8 cellular contexts compared by ENCODE assay signal in the genomic region with DNA sequence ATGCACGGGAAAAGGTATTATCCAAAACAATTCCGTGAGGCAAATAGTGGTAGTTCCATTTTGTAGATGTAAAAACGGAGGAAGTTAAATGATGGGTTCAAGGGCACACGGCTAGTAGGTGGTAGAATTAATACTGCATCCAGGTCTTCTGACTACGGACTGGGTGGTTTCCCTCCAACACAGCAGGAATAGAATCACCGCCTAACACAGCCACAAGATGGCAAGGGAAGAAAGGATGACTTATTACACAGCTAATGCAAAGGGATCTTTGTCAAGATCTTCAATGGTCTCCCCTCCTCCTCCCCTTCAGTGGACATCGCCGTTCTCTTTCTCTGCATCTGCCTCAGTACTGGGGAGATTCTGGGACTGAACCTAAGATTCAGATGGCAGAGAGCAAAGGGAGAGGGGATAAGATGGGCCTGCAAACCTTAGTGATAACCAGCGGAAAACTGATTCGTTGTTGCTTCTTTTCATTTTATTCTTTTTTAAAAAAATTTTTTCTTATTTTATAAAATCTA. TPM values are rescaled to one million over a fixed set of nuclear protein-coding genes. Genes with fewer than 3 reads are reported as not detected.
A peak's percentile ranks its signal among the peaks of the same experiment; 100 is the strongest.
DNase-seq lines count a peak whose midpoint lies in the region; ATAC-seq and TF ChIP-seq lines count a peak whose summit lies in the region.

No MANE protein-coding gene starts in this region.

- TF ChIP-seq CTCF in HFFc6 (IDR thresholded peaks at IDR 0.05) (no peak), activated B cell treated with CpG ODN at 0.5 μM for 24 hours (IDR thresholded peaks at IDR 0.05) (no peak), fibroblast of pulmonary artery (IDR thresholded peaks at IDR 0.05; ENCODE audit: low read length, missing control alignments) (peak; percentile 4), nephron progenitor cell (IDR thresholded peaks at IDR 0.05) (no peak)

- ATAC-seq in Right ventricle myocardium inferior (peak; percentile 42), activated B cell treated with CpG ODN at 0.5 μM for 24 hours (ENCODE audit: low read depth) (no peak), HG03457 (IDR thresholded peaks at IDR 0.05; ENCODE audit: unreplicated experiment) (no peak)

- H3K36me3 Mint-ChIP-seq in HFFc6 (ENCODE audit: low read depth) (peaks cover 6% of the 10 kb centered on the region; the same call in 1 of the 2 replicates), activated B cell treated with CpG ODN at 0.5 μM for 24 hours (ENCODE audit: low read depth) (peaks cover 27% of the 10 kb centered on the region), nephron progenitor cell (ENCODE audit: low read depth) (peaks cover 21% of the 10 kb centered on the region)

- H3K4me3 Mint-ChIP-seq in HFFc6 (peak overlapping the region; percentile 98), activated B cell treated with CpG ODN at 0.5 μM for 24 hours (peak overlapping the region; percentile 98), nephron progenitor cell (peak overlapping the region; percentile 98)

- peaks cover 39% of the 10 kb centered on the region for H3K4me1 Mint-ChIP-seq in HFFc6 (ENCODE audit: low read depth)
- H3K4me1 Mint-ChIP-seq in activated B cell treated with CpG ODN at 0.5 μM for 24 hours: peaks cover 34% of the 10 kb centered on the region
- peaks cover 45% of the 10 kb centered on the region for H3K4me1 Mint-ChIP-seq in nephron progenitor cell

- no peaks in the 10 kb centered on the region for H3K9me3 Mint-ChIP-seq in HFFc6
- H3K9me3 Mint-ChIP-seq in activated B cell treated with CpG ODN at 0.5 μM for 24 hours: no peaks in the 10 kb centered on the region
- H3K9me3 Mint-ChIP-seq in nephron progenitor cell: no peaks in the 10 kb centered on the region

- no peaks in the 10 kb centered on the region for H3K27me3 Mint-ChIP-seq in HFFc6 (ENCODE audit: insufficient read depth)
- no peaks in the 10 kb centered on the region for H3K27me3 Mint-ChIP-seq in activated B cell treated with CpG ODN at 0.5 μM for 24 hours
- peaks cover 3% of the 10 kb centered on the region for H3K27me3 Mint-ChIP-seq in nephron progenitor cell (ENCODE audit: low read depth, poor library complexity)

- POLR2A ChIA-PET in activated B cell treated with CpG ODN at 0.5 μM for 24 hours (lab: Charles Lee): interaction anchor here (0.9 to 2.2 kb wide), 5 partner anchors 13 to 1245 kb away, joined by 3 to 20 read pairs (median 4); a partner anchor contains a TSS

- CTCF ChIA-PET in activated B cell treated with CpG ODN at 0.5 μM for 24 hours (lab: Charles Lee): interaction anchor here (0.8 kb wide), 1 partner anchor 938 kb away, joined by 4 read pairs; no protein-coding TSS in a partner anchor

- DNase-seq in Right ventricle myocardium inferior (ENCODE audit: missing footprints) (no peak), cardiac septum (ENCODE audit: low spot score) (no peak), HFFc6 (peak; percentile 35), NCI-H1417 treated with DMSO at 0.1 percent for 48 hours (lab: John Stamatoyannopoulos, UW) (peak; percentile 33), activated B cell treated with CpG ODN at 0.5 μM for 24 hours (no peak), fibroblast of pulmonary artery (ENCODE audit: low read depth) (peak; percentile 27), nephron progenitor cell (no peak)

- H3K4me3 ChIP-seq in fibroblast of pulmonary artery (replicated peaks; ENCODE audit: low read depth, low read length): peak overlapping the region; percentile 77

- intact Hi-C loops in Right ventricle myocardium inferior (cut with DNase I): loop anchor here (5.0 kb wide), 2 partner anchors 145 to 265 kb away; a partner anchor contains a TSS
- intact Hi-C loops in cardiac septum (cut with DNase I): loop anchor here (5.0 to 10.0 kb wide), 4 partner anchors 90 to 262 kb away; a partner anchor contains a TSS
- intact Hi-C loops in activated B cell treated with CpG ODN at 0.5 μM for 24 hours (cut with micrococcal nuclease): loop anchor here (1.0 to 5.0 kb wide), 6 partner anchors 143 to 1245 kb away; a partner anchor contains a TSS

- peak overlapping the region; percentile 90 for H3K27ac Mint-ChIP-seq in HFFc6
- peak overlapping the region; percentile 95 for H3K27ac Mint-ChIP-seq in activated B cell treated with CpG ODN at 0.5 μM for 24 hours
- peak overlapping the region; percentile 99 for H3K27ac Mint-ChIP-seq in nephron progenitor cell

RNA-seq across cellular contexts. Expression of a gene that starts 0.6 kb away (rescaled TPM):
- total RNA-seq in Right ventricle myocardium inferior (10.5 TPM), cardiac septum (11.0 TPM), activated B cell treated with CpG ODN at 0.5 μM for 24 hours (45.8 and 49.9 TPM in 2 replicates)
- total RNA-seq in HFFc6 (2021; fragmentation: NEBNext Ultra II Directional; extraction: Animal tissue kit (Norgen Biotek cat#: 25700)): 10 to 100 TPM; 14.5 to 24.7 (median 22.7) TPM

Comparison
In these comparisons a context has a peak if more than half of its experiments do, and no peak if none do; other contexts are left out.
1. DNase-seq: peak in HFFc6 (single experiment), NCI-H1417 treated with DMSO at 0.1 percent for 48 hours (single experiment) and fibroblast of pulmonary artery (single experiment); none in Right ventricle myocardium inferior (single experiment), cardiac septum (single experiment), activated B cell treated with CpG ODN at 0.5 μM for 24 hours (single experiment) and nephron progenitor cell (single experiment).
2. Peak in every context shown above with its lines, with median percentiles within 50 percentile points of each other: H3K27ac Mint-ChIP-seq and H3K4me3 Mint-ChIP-seq.